Comparison of ENCODE assay signal across 14 cellular contexts in genomic region chrX:115948018-115948923, GRCh38.
DNase-seq lines count a peak whose midpoint lies in the region; ATAC-seq, FAIRE-seq and TF ChIP-seq lines count a peak whose summit lies in the region.
"Had no signal": no experiment of that assay in that cellular context is flagged by ENCODE, and none has a peak within 500 bp of the region (broad histone marks: within the 10 kb centered on the region; RNA-seq: fewer than 3 reads in every experiment).

No MANE protein-coding gene starts in this region.

- no peak overlapping the region for H2AFZ ChIP-seq in astrocyte (ENCODE audit: low read depth, low read length)

- H3K4me1 Mint-ChIP-seq in astrocyte (ENCODE audit: low read depth, unreplicated experiment) = peaks cover 2% of the 10 kb centered on the region
- H3K4me1 Mint-ChIP-seq: activated naive CD8-positive, alpha-beta T cell treated with anti-CD3 and anti-CD28 coated beads, Interleukin-2, amount 50 U/mL, for 24 hours had no signal

- H3K9me3 ChIP-seq in A673 (ENCODE audit: low read depth, low read length, poor library complexity, severe bottlenecking) (no peaks in the 10 kb centered on the region), astrocyte (ENCODE audit: insufficient read depth, low read depth, low read length) (no peaks in the 10 kb centered on the region)
- H3K9me3 ChIP-seq: neutrophil had no signal

- H3K9ac ChIP-seq in astrocyte (ENCODE audit: low read length) = no peak overlapping the region

- H3K4me2 ChIP-seq in astrocyte (ENCODE audit: low read length) = no peak overlapping the region

- H3K27ac Mint-ChIP-seq in astrocyte (ENCODE audit: unreplicated experiment) = no peak overlapping the region
- H3K27ac Mint-ChIP-seq: activated naive CD8-positive, alpha-beta T cell treated with anti-CD3 and anti-CD28 coated beads, Interleukin-2, amount 50 U/mL, for 24 hours; stimulated activated naive CD8-positive, alpha-beta T cell treated with anti-CD3 and anti-CD28 coated beads, Interleukin-15, Interleukin-2, amounts not matched to agents 100 ng/mL and 50 ng/mL, for 24 hours had no signal

- H3K36me3 ChIP-seq in A673 (ENCODE audit: insufficient read depth, low read length, poor library complexity, severe bottlenecking) = no peaks in the 10 kb centered on the region
- H3K36me3 ChIP-seq in astrocyte (ENCODE audit: insufficient read depth, low read length) = no peaks in the 10 kb centered on the region
- H3K36me3 ChIP-seq: neutrophil had no signal

- no peak overlapping the region for H3K27ac ChIP-seq in A673 (ENCODE audit: low read depth, low read length, poor library complexity, severe bottlenecking)
- no peak overlapping the region for H3K27ac ChIP-seq in astrocyte (ENCODE audit: low read depth, low read length)
- H3K27ac ChIP-seq: foreskin keratinocyte, neutrophil had no signal

- DNase-seq in A673 (ENCODE audit: low spot score) (no peak), M059J (ENCODE audit: low read depth) (peak; percentile 19), astrocyte (ENCODE audit: low read depth) (no peak), DMS79 (lab: John Stamatoyannopoulos, UW) (no peak), ureter (ENCODE audit: low spot score) (no peak), AG08396 (ENCODE audit: low spot score) (no peak)
- DNase-seq: activated CD8-positive, alpha-beta memory T cell treated with anti-CD3 and anti-CD28 coated beads for 24 hours; activated naive CD8-positive, alpha-beta T cell treated with anti-CD3 and anti-CD28 coated beads, Interleukin-2, amount 50 U/mL, for 24 hours; foreskin keratinocyte; left cardiac atrium had no signal

- FAIRE-seq in astrocyte (lab: Jason Lieb, UNC) = peak; percentile 13

- H3K79me2 ChIP-seq in astrocyte (ENCODE audit: insufficient read depth, low read length) = no peaks in the 10 kb centered on the region

- no peaks in the 10 kb centered on the region for H3K4me1 ChIP-seq in A673 (ENCODE audit: insufficient read depth, low read length, poor library complexity, severe bottlenecking)
- H3K4me1 ChIP-seq in astrocyte (ENCODE audit: insufficient read depth, low read length) = no peaks in the 10 kb centered on the region
- H3K4me1 ChIP-seq: foreskin keratinocyte had no signal

- intact Hi-C loops in A673 (cut with micrococcal nuclease; ENCODE audit: unreplicated experiment) = no loop called here

- no peak overlapping the region for H3K4me3 Mint-ChIP-seq in astrocyte (ENCODE audit: unreplicated experiment)
- H3K4me3 Mint-ChIP-seq: activated naive CD8-positive, alpha-beta T cell treated with anti-CD3 and anti-CD28 coated beads, Interleukin-2, amount 50 U/mL, for 24 hours; stimulated activated naive CD8-positive, alpha-beta T cell treated with anti-CD3 and anti-CD28 coated beads, Interleukin-15, Interleukin-2, amounts not matched to agents 100 ng/mL and 50 ng/mL, for 24 hours had no signal

- POLR2A ChIA-PET in A673 (lab: Charles Lee; ENCODE audit: low non-redundant PET) = no interaction called here

- H3K4me3 ChIP-seq in A673 (ENCODE audit: low read depth, low read length, poor library complexity, severe bottlenecking) (no peak overlapping the region), astrocyte (ENCODE audit: insufficient read depth, low read depth, low read length) (no peak overlapping the region)

- no peaks in the 10 kb centered on the region for H3K27me3 Mint-ChIP-seq in astrocyte (ENCODE audit: low read depth, unreplicated experiment)
- H3K27me3 Mint-ChIP-seq: activated naive CD8-positive, alpha-beta T cell treated with anti-CD3 and anti-CD28 coated beads, Interleukin-2, amount 50 U/mL, for 24 hours; stimulated activated naive CD8-positive, alpha-beta T cell treated with anti-CD3 and anti-CD28 coated beads, Interleukin-15, Interleukin-2, amounts not matched to agents 100 ng/mL and 50 ng/mL, for 24 hours had no signal

- H3K36me3 Mint-ChIP-seq in astrocyte (ENCODE audit: low read depth, unreplicated experiment) = peaks cover 7% of the 10 kb centered on the region

- peak; percentile 54 for ATAC-seq in GM18907 (IDR thresholded peaks at IDR 0.05; ENCODE audit: unreplicated experiment)
- ATAC-seq in HG03097 (IDR thresholded peaks at IDR 0.05; ENCODE audit: low FRiP score, unreplicated experiment) = no peak
- ATAC-seq: activated naive CD8-positive, alpha-beta T cell treated with anti-CD3 and anti-CD28 coated beads, Interleukin-2, amount 50 U/mL, for 24 hours; foreskin keratinocyte; left cardiac atrium had no signal

- no peaks in the 10 kb centered on the region for H3K27me3 ChIP-seq in A673 (replicated peaks; ENCODE audit: insufficient read depth, low read depth, low read length, poor library complexity)
- H3K27me3 ChIP-seq in astrocyte (ENCODE audit: insufficient read depth, low read length) = no peaks in the 10 kb centered on the region
- H3K27me3 ChIP-seq: foreskin keratinocyte, neutrophil had no signal

- TF ChIP-seq CTCF in A673 (conservative IDR thresholded peaks at IDR 0.05; ENCODE audit: low read depth, low read length) (0 out of 2 replicates have a peak, but pooled peaks have one; percentile 18), astrocyte (IDR thresholded peaks at IDR 0.05; ENCODE audit: insufficient read depth, low read depth, low read length) (no peak)

- BruUV-seq in A673 (replicated peaks; lab: Mats Ljungman, UMichigan) = no TSS peak

- CTCF ChIA-PET in A673 (lab: Charles Lee) = no interaction called here

- no peaks in the 10 kb centered on the region for H4K20me1 ChIP-seq in astrocyte (ENCODE audit: insufficient read depth, low read length)

- no peaks in the 10 kb centered on the region for H3K9me3 Mint-ChIP-seq in astrocyte (ENCODE audit: unreplicated experiment)
- H3K9me3 Mint-ChIP-seq: activated naive CD8-positive, alpha-beta T cell treated with anti-CD3 and anti-CD28 coated beads, Interleukin-2, amount 50 U/mL, for 24 hours; stimulated activated naive CD8-positive, alpha-beta T cell treated with anti-CD3 and anti-CD28 coated beads, Interleukin-15, Interleukin-2, amounts not matched to agents 100 ng/mL and 50 ng/mL, for 24 hours had no signal
